1 cellular context compared by ENCODE assay signal in the genomic region with DNA sequence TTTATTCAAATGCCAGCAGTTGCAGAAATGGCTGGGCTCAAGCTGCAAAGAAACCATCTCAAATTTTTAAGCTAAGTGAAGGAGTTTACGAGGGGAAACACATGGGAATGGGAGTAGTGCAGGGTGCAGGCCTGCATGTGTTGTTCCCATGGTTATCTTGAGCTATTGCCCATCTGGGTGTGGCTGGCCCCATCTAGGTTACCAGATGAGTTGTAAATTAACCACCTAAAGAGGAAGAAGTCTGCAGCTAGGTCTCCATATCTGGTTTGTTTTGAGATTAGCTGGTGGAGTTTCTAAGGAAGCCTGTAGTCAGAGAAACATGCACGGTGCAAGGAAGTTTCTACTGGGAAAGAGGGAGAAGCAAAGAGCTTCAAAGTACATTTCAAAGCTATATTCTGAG.
TF ChIP-seq lines count a peak whose summit lies in the region.

No MANE protein-coding gene starts in this region.

TF ChIP-seq in HepG2, 621 proteins besides CTCF, POLR2A, EP300 and RAD21 (continued from another document):
- TF ChIP-seq, protein P1, sequence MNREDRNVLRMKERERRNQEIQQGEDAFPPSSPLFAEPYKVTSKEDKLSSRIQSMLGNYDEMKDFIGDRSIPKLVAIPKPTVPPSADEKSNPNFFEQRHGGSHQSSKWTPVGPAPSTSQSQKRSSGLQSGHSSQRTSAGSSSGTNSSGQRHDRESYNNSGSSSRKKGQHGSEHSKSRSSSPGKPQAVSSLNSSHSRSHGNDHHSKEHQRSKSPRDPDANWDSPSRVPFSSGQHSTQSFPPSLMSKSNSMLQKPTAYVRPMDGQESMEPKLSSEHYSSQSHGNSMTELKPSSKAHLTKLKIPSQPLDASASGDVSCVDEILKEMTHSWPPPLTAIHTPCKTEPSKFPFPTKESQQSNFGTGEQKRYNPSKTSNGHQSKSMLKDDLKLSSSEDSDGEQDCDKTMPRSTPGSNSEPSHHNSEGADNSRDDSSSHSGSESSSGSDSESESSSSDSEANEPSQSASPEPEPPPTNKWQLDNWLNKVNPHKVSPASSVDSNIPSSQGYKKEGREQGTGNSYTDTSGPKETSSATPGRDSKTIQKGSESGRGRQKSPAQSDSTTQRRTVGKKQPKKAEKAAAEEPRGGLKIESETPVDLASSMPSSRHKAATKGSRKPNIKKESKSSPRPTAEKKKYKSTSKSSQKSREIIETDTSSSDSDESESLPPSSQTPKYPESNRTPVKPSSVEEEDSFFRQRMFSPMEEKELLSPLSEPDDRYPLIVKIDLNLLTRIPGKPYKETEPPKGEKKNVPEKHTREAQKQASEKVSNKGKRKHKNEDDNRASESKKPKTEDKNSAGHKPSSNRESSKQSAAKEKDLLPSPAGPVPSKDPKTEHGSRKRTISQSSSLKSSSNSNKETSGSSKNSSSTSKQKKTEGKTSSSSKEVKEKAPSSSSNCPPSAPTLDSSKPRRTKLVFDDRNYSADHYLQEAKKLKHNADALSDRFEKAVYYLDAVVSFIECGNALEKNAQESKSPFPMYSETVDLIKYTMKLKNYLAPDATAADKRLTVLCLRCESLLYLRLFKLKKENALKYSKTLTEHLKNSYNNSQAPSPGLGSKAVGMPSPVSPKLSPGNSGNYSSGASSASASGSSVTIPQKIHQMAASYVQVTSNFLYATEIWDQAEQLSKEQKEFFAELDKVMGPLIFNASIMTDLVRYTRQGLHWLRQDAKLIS (CRISPR knock-in tag; IDR thresholded peaks at IDR 0.05) = no peak
- no peak for TF ChIP-seq NR2F1 (CRISPR knock-in tag; IDR thresholded peaks at IDR 0.05)
- TF ChIP-seq PAXIP1 (CRISPR knock-in tag; conservative IDR thresholded peaks at IDR 0.05) = peak; percentile 49
- no peak for TF ChIP-seq FOXA1 (IDR thresholded peaks at IDR 0.05)
- no peak for TF ChIP-seq FOXA1 (CRISPR knock-in tag; IDR thresholded peaks at IDR 0.05)
- TF ChIP-seq SAP130 (CRISPR knock-in tag; IDR thresholded peaks at IDR 0.05; ENCODE audit: low read depth) = 0 out of 2 replicates have a peak, but pooled peaks have one; percentile 20
- TF ChIP-seq ZNF17 (CRISPR knock-in tag; IDR thresholded peaks at IDR 0.05) = no peak
- no peak for TF ChIP-seq ZNF784 (CRISPR knock-in tag; IDR thresholded peaks at IDR 0.05; ENCODE audit: borderline replicate concordance)
- TF ChIP-seq ZMYM4 (CRISPR knock-in tag; IDR thresholded peaks at IDR 0.05) = peak; percentile 66
- peak; percentile 55; the same call in 1 of the 2 replicates for TF ChIP-seq PITX1 (CRISPR knock-in tag; IDR thresholded peaks at IDR 0.05)
- TF ChIP-seq MAZ (IDR thresholded peaks at IDR 0.05; ENCODE audit: borderline replicate concordance, low read depth, low read length) = no peak
- TF ChIP-seq MAZ (CRISPR knock-in tag; IDR thresholded peaks at IDR 0.05; ENCODE audit: low read depth) = no peak
- no peak for TF ChIP-seq SALL2 (CRISPR knock-in tag; IDR thresholded peaks at IDR 0.05)
- TF ChIP-seq, protein P2, sequence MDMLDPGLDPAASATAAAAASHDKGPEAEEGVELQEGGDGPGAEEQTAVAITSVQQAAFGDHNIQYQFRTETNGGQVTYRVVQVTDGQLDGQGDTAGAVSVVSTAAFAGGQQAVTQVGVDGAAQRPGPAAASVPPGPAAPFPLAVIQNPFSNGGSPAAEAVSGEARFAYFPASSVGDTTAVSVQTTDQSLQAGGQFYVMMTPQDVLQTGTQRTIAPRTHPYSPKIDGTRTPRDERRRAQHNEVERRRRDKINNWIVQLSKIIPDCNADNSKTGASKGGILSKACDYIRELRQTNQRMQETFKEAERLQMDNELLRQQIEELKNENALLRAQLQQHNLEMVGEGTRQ (IDR thresholded peaks at IDR 0.05; ENCODE audit: low read depth, low read length) = no peak
- TF ChIP-seq, protein P2 (CRISPR knock-in tag; IDR thresholded peaks at IDR 0.05; ENCODE audit: borderline replicate concordance) = no peak
- TF ChIP-seq ZNF275 (CRISPR knock-in tag; IDR thresholded peaks at IDR 0.05; ENCODE audit: borderline replicate concordance) = no peak
- TF ChIP-seq, protein P3, sequence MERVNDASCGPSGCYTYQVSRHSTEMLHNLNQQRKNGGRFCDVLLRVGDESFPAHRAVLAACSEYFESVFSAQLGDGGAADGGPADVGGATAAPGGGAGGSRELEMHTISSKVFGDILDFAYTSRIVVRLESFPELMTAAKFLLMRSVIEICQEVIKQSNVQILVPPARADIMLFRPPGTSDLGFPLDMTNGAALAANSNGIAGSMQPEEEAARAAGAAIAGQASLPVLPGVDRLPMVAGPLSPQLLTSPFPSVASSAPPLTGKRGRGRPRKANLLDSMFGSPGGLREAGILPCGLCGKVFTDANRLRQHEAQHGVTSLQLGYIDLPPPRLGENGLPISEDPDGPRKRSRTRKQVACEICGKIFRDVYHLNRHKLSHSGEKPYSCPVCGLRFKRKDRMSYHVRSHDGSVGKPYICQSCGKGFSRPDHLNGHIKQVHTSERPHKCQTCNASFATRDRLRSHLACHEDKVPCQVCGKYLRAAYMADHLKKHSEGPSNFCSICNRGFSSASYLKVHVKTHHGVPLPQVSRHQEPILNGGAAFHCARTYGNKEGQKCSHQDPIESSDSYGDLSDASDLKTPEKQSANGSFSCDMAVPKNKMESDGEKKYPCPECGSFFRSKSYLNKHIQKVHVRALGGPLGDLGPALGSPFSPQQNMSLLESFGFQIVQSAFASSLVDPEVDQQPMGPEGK (CRISPR knock-in tag; IDR thresholded peaks at IDR 0.05) = no peak
- no peak for TF ChIP-seq CAMTA2 (CRISPR knock-in tag; IDR thresholded peaks at IDR 0.05; ENCODE audit: borderline replicate concordance)
- TF ChIP-seq ZBTB8A (CRISPR knock-in tag; IDR thresholded peaks at IDR 0.05; ENCODE audit: borderline replicate concordance, low read depth) = no peak
- TF ChIP-seq ZNF816 (CRISPR knock-in tag; IDR thresholded peaks at IDR 0.05; ENCODE audit: borderline replicate concordance) = no peak
- TF ChIP-seq STAG1 (CRISPR knock-in tag; IDR thresholded peaks at IDR 0.05) = no peak
- TF ChIP-seq, protein P4, sequence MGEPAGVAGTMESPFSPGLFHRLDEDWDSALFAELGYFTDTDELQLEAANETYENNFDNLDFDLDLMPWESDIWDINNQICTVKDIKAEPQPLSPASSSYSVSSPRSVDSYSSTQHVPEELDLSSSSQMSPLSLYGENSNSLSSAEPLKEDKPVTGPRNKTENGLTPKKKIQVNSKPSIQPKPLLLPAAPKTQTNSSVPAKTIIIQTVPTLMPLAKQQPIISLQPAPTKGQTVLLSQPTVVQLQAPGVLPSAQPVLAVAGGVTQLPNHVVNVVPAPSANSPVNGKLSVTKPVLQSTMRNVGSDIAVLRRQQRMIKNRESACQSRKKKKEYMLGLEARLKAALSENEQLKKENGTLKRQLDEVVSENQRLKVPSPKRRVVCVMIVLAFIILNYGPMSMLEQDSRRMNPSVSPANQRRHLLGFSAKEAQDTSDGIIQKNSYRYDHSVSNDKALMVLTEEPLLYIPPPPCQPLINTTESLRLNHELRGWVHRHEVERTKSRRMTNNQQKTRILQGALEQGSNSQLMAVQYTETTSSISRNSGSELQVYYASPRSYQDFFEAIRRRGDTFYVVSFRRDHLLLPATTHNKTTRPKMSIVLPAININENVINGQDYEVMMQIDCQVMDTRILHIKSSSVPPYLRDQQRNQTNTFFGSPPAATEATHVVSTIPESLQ (CRISPR knock-in tag; conservative IDR thresholded peaks at IDR 0.05) = no peak
TF ChIP-seq in HepG2: peak in this region for 8.
